Comparison of ENCODE assay signal across 8 cellular contexts in genomic region chr5:141811287-141812155, GRCh38.
DNase-seq lines count a peak whose midpoint lies in the region; FAIRE-seq and TF ChIP-seq lines count a peak whose summit lies in the region.

No MANE protein-coding gene starts in this region.

- H3K9me3 ChIP-seq in endothelial cell of umbilical vein (replicated peaks; ENCODE audit: control insufficient read depth, insufficient read depth, low read length): no peaks in the 10 kb centered on the region

- no peak for DNase-seq in AG04449 (ENCODE audit: low read depth, low spot score)
- DNase-seq in GM12891 (ENCODE audit: insufficient read length, low spot score): peak; percentile 69
- DNase-seq in HTR-8/SVneo (ENCODE audit: insufficient read length, low spot score): peak; percentile 25
- DNase-seq in activated CD4-positive, alpha-beta T cell treated with anti-CD3 and anti-CD28 coated beads, Interleukin-2, amount 10 ng/mL, durations not matched to agents 24 days and 14 days: peak; percentile 72
- DNase-seq in endothelial cell of umbilical vein (ENCODE audit: low read depth, low spot score): no peak
- peak; percentile 37 for DNase-seq in occipital lobe (lab: John Stamatoyannopoulos, UW)
- DNase-seq in NCI-H187 (lab: John Stamatoyannopoulos, UW): no peak
- no peak for DNase-seq in HCEC 1CT

- H3K27ac ChIP-seq in endothelial cell of umbilical vein (ENCODE audit: insufficient read depth, low read depth, low read length): no peak overlapping the region

- H3K79me2 ChIP-seq in endothelial cell of umbilical vein (ENCODE audit: control insufficient read depth, insufficient read depth, low read length): no peaks in the 10 kb centered on the region

- dilution Hi-C loops in endothelial cell of umbilical vein (cut with MboI; ENCODE audit: extremely low pct_ligation_motif_present, low sequenced_read_pairs): no loop called here

- no peak overlapping the region for H2AFZ ChIP-seq in endothelial cell of umbilical vein (ENCODE audit: low read depth, low read length)

- H3K9me3 Mint-ChIP-seq in activated CD4-positive, alpha-beta T cell treated with anti-CD3 and anti-CD28 coated beads, Interleukin-2, amount 10 ng/mL, durations not matched to agents 24 days and 14 days: no peaks in the 10 kb centered on the region

- no peak overlapping the region for H3K9ac ChIP-seq in endothelial cell of umbilical vein (replicated peaks; ENCODE audit: extremely low read depth, insufficient read depth, low read length)

- no peak overlapping the region for H3K27ac Mint-ChIP-seq in activated CD4-positive, alpha-beta T cell treated with anti-CD3 and anti-CD28 coated beads, Interleukin-2, amount 10 ng/mL, durations not matched to agents 24 days and 14 days

- BruUV-seq in endothelial cell of umbilical vein (replicated peaks; lab: Mats Ljungman, UMichigan): no TSS peak

- H3K4me3 ChIP-seq in AG04449 (ENCODE audit: low read depth, low read length) (no peak overlapping the region), endothelial cell of umbilical vein (replicated peaks in 1 of 3; ENCODE audit: insufficient read depth in 1 of 3, low read depth in 1 of 3, low read length in 3 of 3) (no peak overlapping the region)

- no peak overlapping the region for H3K4me3 Mint-ChIP-seq in activated CD4-positive, alpha-beta T cell treated with anti-CD3 and anti-CD28 coated beads, Interleukin-2, amount 10 ng/mL, durations not matched to agents 24 days and 14 days

- H3K36me3 ChIP-seq in endothelial cell of umbilical vein (ENCODE audit: control insufficient read depth in 2 of 2, extremely low read depth in 1 of 2, insufficient read depth in 2 of 2, low read length in 2 of 2): no peaks in the 10 kb centered on the region

- TF ChIP-seq POLR2A in GM12891 (IDR thresholded peaks at IDR 0.05; ENCODE audit: low read depth, low read length) (no peak), endothelial cell of umbilical vein (IDR thresholded peaks at IDR 0.05; ENCODE audit: low read depth, low read length) (no peak)

- H3K36me3 Mint-ChIP-seq in activated CD4-positive, alpha-beta T cell treated with anti-CD3 and anti-CD28 coated beads, Interleukin-2, amount 10 ng/mL, durations not matched to agents 24 days and 14 days (ENCODE audit: low read depth): no peaks in the 10 kb centered on the region

- H3K27me3 ChIP-seq in endothelial cell of umbilical vein (ENCODE audit: control insufficient read depth in 2 of 2, insufficient read depth in 2 of 2, low read length in 2 of 2): peaks cover 0 to 1% of the 10 kb centered on the region in 2 experiments

- FAIRE-seq in GM12891 (lab: Jason Lieb, UNC): no peak
- no peak for FAIRE-seq in HTR-8/SVneo (lab: Jason Lieb, UNC)
- no peak for FAIRE-seq in endothelial cell of umbilical vein (lab: Jason Lieb, UNC)

- no peak overlapping the region for H3K4me2 ChIP-seq in endothelial cell of umbilical vein (ENCODE audit: insufficient read depth, low read length)

- H3K4me1 ChIP-seq in endothelial cell of umbilical vein (ENCODE audit: control insufficient read depth, extremely low read depth, insufficient read depth, low read length): peaks cover 10% of the 10 kb centered on the region

- no peaks in the 10 kb centered on the region for H3K4me1 Mint-ChIP-seq in activated CD4-positive, alpha-beta T cell treated with anti-CD3 and anti-CD28 coated beads, Interleukin-2, amount 10 ng/mL, durations not matched to agents 24 days and 14 days

- peaks cover 49% of the 10 kb centered on the region for H3K27me3 Mint-ChIP-seq in activated CD4-positive, alpha-beta T cell treated with anti-CD3 and anti-CD28 coated beads, Interleukin-2, amount 10 ng/mL, durations not matched to agents 24 days and 14 days

- POLR2A ChIA-PET in AG04449 (lab: Yijun Ruan, JAX) (no interaction called here), endothelial cell of umbilical vein (lab: Charles Lee) (no interaction called here)

- peak; percentile 61 for TF ChIP-seq CTCF in AG04449 (IDR thresholded peaks at IDR 0.05; ENCODE audit: insufficient read depth, low read length, missing control alignments)
- TF ChIP-seq CTCF in endothelial cell of umbilical vein (IDR thresholded peaks at IDR 0.05; ENCODE audit: extremely low read depth in 1 of 2, insufficient read depth in 1 of 2, low read depth in 1 of 2, low read length in 2 of 2): peak; percentile 72 to 77

- CTCF ChIA-PET in AG04449 (lab: Yijun Ruan, JAX): interaction anchor here (0.9 to 4.8 kb wide), 7 partner anchors 9 to 157 kb away, joined by 3 to 28 read pairs (median 6); partner anchors contain the start of gene RNF14
- CTCF ChIA-PET in endothelial cell of umbilical vein (lab: Charles Lee): interaction anchor here (0.6 to 7.7 kb wide), 22 partner anchors 9 to 119 kb away, joined by 3 to 60 read pairs (median 4); partner anchors contain the start of gene PCDH1

- H3K9me1 ChIP-seq in endothelial cell of umbilical vein (replicated peaks; ENCODE audit: control insufficient read depth, extremely low read depth, insufficient read depth, low read length): no peaks in the 10 kb centered on the region

- no peaks in the 10 kb centered on the region for H4K20me1 ChIP-seq in endothelial cell of umbilical vein (replicated peaks; ENCODE audit: control insufficient read depth, extremely low read depth, insufficient read depth, low read length)

- intact Hi-C loops in activated CD4-positive, alpha-beta T cell treated with anti-CD3 and anti-CD28 coated beads, Interleukin-2, amount 10 ng/mL, durations not matched to agents 24 days and 14 days (cut with micrococcal nuclease): loop anchor here (5.0 to 10.0 kb wide), 2 partner anchors 66 to 147 kb away; partner anchors contain the start of gene PCDH1
- intact Hi-C loops in endothelial cell of umbilical vein (cut with micrococcal nuclease): no loop called here

TF ChIP-seq in GM12891, 5 proteins besides CTCF, POLR2A, EP300 and RAD21:
- no peak for TF ChIP-seq POLR2AphosphoS5 (IDR thresholded peaks at IDR 0.05; ENCODE audit: low read depth, low read length)
- TF ChIP-seq PAX5 (IDR thresholded peaks at IDR 0.05; ENCODE audit: insufficient read depth, low read length, severe bottlenecking): no peak
- TF ChIP-seq POU2F2 (IDR thresholded peaks at IDR 0.05; ENCODE audit: low read depth, low read length): no peak
- TF ChIP-seq TAF1 (IDR thresholded peaks at IDR 0.05; ENCODE audit: low read depth, low read length): no peak
- TF ChIP-seq SPI1 (IDR thresholded peaks at IDR 0.05; ENCODE audit: low read depth, low read length): no peak

TF ChIP-seq in endothelial cell of umbilical vein, 7 proteins besides CTCF, POLR2A, EP300 and RAD21:
- TF ChIP-seq FOS (IDR thresholded peaks at IDR 0.05; ENCODE audit: borderline replicate concordance, insufficient read depth, low read length) (no peak), POLR2AphosphoS5 (IDR thresholded peaks at IDR 0.05; ENCODE audit: insufficient read depth, low read depth, low read length) (no peak), EZH2 (IDR thresholded peaks at IDR 0.05; ENCODE audit: borderline replicate concordance, low read depth, low read length, severe bottlenecking) (no peak), MYC (IDR thresholded peaks at IDR 0.05; ENCODE audit: low read depth, low read length) (no peak), GATA2 (IDR thresholded peaks at IDR 0.05; ENCODE audit: insufficient read depth, insufficient read length, low read depth, low read length) (no peak), JUN (IDR thresholded peaks at IDR 0.05; ENCODE audit: borderline replicate concordance, insufficient read depth, insufficient read length, low read depth) (no peak)
- TF ChIP-seq, protein P1, sequence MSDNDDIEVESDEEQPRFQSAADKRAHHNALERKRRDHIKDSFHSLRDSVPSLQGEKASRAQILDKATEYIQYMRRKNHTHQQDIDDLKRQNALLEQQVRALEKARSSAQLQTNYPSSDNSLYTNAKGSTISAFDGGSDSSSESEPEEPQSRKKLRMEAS (IDR thresholded peaks at IDR 0.05; ENCODE audit: insufficient read depth, insufficient read length): no peak

Comparison
In these comparisons a context has a peak if more than half of its experiments do, and no peak if none do; other contexts are left out.
1. DNase-seq: peak in GM12891 (single experiment), HTR-8/SVneo (single experiment), activated CD4-positive, alpha-beta T cell treated with anti-CD3 and anti-CD28 coated beads, Interleukin-2, amount 10 ng/mL, durations not matched to agents 24 days and 14 days (single experiment) and occipital lobe (single experiment); none in AG04449 (single experiment), endothelial cell of umbilical vein (single experiment), NCI-H187 (0 of 2) and HCEC 1CT (single experiment).